Comparison of ENCODE assay signal across 8 cellular contexts in genomic region chr19:44753932-44754742, GRCh38. TPM values are rescaled to one million over a fixed set of nuclear protein-coding genes. Genes with fewer than 3 reads are reported as not detected.
DNase-seq lines count a peak whose midpoint lies in the region; ATAC-seq and TF ChIP-seq lines count a peak whose summit lies in the region.

No MANE protein-coding gene starts in this region.

- H3K4me3 Mint-ChIP-seq in activated T-cell treated with anti-CD3 and anti-CD28 coated beads, Interleukin-2, amount 50 U/mL, for 72 hours, result peak overlapping the region; percentile 98 to 99
- peak overlapping the region; percentile 77 to 85 (median 81) for H3K4me3 Mint-ChIP-seq in nephron

- DNase-seq in DMS 273 (lab: John Stamatoyannopoulos, UW; ENCODE audit: unreplicated experiment), result peak; percentile 88
- DNase-seq in HEK293T (ENCODE audit: extremely low spot score), result peak; percentile 65
- peak; percentile 80 for DNase-seq in OCI-LY7 (ENCODE audit: low spot score)
- DNase-seq in activated T-cell treated with anti-CD3 and anti-CD28 coated beads, Interleukin-2, amount 50 U/mL, for 72 hours, result peak; percentile 90 to 92
- peak; percentile 75 for DNase-seq in fibroblast of peridontal ligament (ENCODE audit: extremely low read depth)
- DNase-seq in NCI-H2171 (lab: John Stamatoyannopoulos, UW), result no peak

- peak overlapping the region; percentile 99 for H3K27ac Mint-ChIP-seq in activated T-cell treated with anti-CD3 and anti-CD28 coated beads, Interleukin-2, amount 50 U/mL, for 72 hours
- peak overlapping the region; percentile 83 to 89 (median 86) for H3K27ac Mint-ChIP-seq in nephron

- no peaks in the 10 kb centered on the region for H3K9me3 Mint-ChIP-seq in activated T-cell treated with anti-CD3 and anti-CD28 coated beads, Interleukin-2, amount 50 U/mL, for 72 hours
- no peaks in the 10 kb centered on the region for H3K9me3 Mint-ChIP-seq in nephron

- peaks cover 42% of the 10 kb centered on the region for H3K79me2 ChIP-seq in OCI-LY7 (ENCODE audit: insufficient read depth, low read depth, low read length)

- intact Hi-C loops in OCI-LY7 (cut with micrococcal nuclease; ENCODE audit: unreplicated experiment), result loop anchor here (5.0 to 10.0 kb wide), 2 partner anchors 251 to 323 kb away; partner anchors contain the start of genes GEMIN7, RELB and ZNF296

- H4K20me1 ChIP-seq in OCI-LY7 (ENCODE audit: insufficient read depth, low read length), result no peaks in the 10 kb centered on the region

- H3K36me3 ChIP-seq in OCI-LY7 (ENCODE audit: insufficient read depth, low read length) (peaks cover 74% of the 10 kb centered on the region), subcutaneous abdominal adipose tissue (ENCODE audit: control insufficient read depth in 5 of 5, insufficient read depth in 5 of 5, low read length in 5 of 5) (peaks cover 0 to 61% (median 44%) of the 10 kb centered on the region in 5 donors)

- peaks cover 58% of the 10 kb centered on the region for H3K4me1 ChIP-seq in OCI-LY7 (ENCODE audit: insufficient read depth, low read length, poor library complexity, severe bottlenecking)
- peaks cover 25 to 91% (median 85%) of the 10 kb centered on the region in 5 donors for H3K4me1 ChIP-seq in subcutaneous abdominal adipose tissue (ENCODE audit: control insufficient read depth in 5 of 5, insufficient read depth in 5 of 5, low read length in 5 of 5)

- H3K4me1 Mint-ChIP-seq in activated T-cell treated with anti-CD3 and anti-CD28 coated beads, Interleukin-2, amount 50 U/mL, for 72 hours (ENCODE audit: low read depth), result peaks cover 67% of the 10 kb centered on the region
- peaks cover 55% of the 10 kb centered on the region for H3K4me1 Mint-ChIP-seq in nephron

- no peak overlapping the region for H2AFZ ChIP-seq in OCI-LY7 (ENCODE audit: low read length)

- POLR2A ChIA-PET in HEK293T (lab: Yijun Ruan, JAX), result interaction anchor here (1.3 kb wide), 1 partner anchor 9 kb away, joined by 5 read pairs; no protein-coding TSS in a partner anchor
- POLR2A ChIA-PET in OCI-LY7 (lab: Charles Lee), result interaction anchor here (1.0 to 1.3 kb wide), 2 partner anchors 9 to 16 kb away, joined by 3 to 4 read pairs; no protein-coding TSS in a partner anchor

- H3K27me3 Mint-ChIP-seq in activated T-cell treated with anti-CD3 and anti-CD28 coated beads, Interleukin-2, amount 50 U/mL, for 72 hours (ENCODE audit: low read depth), result no peaks in the 10 kb centered on the region
- H3K27me3 Mint-ChIP-seq in nephron (ENCODE audit: low read depth), result peaks cover 25% of the 10 kb centered on the region

- peaks cover 42 to 54% of the 10 kb centered on the region in 2 donors for H3K36me3 Mint-ChIP-seq in activated T-cell treated with anti-CD3 and anti-CD28 coated beads, Interleukin-2, amount 50 U/mL, for 72 hours (ENCODE audit: insufficient read depth in 2 of 2)
- H3K36me3 Mint-ChIP-seq in nephron (ENCODE audit: low read depth), result peaks cover 5% of the 10 kb centered on the region

- H3K4me3 ChIP-seq in OCI-LY7 (ENCODE audit: low read depth, low read length, poor library complexity, severe bottlenecking) (peak overlapping the region; percentile 84), subcutaneous abdominal adipose tissue (ENCODE audit: low read depth in 1 of 5, low read length in 5 of 5) (peak overlapping the region; percentile 52 to 80 (median 69))

- H3K27ac ChIP-seq in OCI-LY7 (ENCODE audit: low read depth, low read length, poor library complexity, severe bottlenecking) (peak overlapping the region; percentile 95), subcutaneous abdominal adipose tissue (ENCODE audit: low read depth, low read length) (peak overlapping the region; percentile 87)

- TSS peak; percentile 36 for BruUV-seq in OCI-LY7 (replicated peaks; lab: Mats Ljungman, UMichigan)

- ATAC-seq in activated T-cell treated with anti-CD3 and anti-CD28 coated beads, Interleukin-2, amount 50 U/mL, for 72 hours (replicated peaks in 1 of 2), result peak; percentile 33 to 59

- no peaks in the 10 kb centered on the region for H3K27me3 ChIP-seq in subcutaneous abdominal adipose tissue (ENCODE audit: control insufficient read depth in 5 of 5, insufficient read depth in 4 of 5, low read length in 5 of 5)

- H3K4me2 ChIP-seq in OCI-LY7 (ENCODE audit: low read length), result peak overlapping the region; percentile 79

- H3K9me2 ChIP-seq in OCI-LY7 (ENCODE audit: insufficient read depth, low read length), result no peaks in the 10 kb centered on the region

- CTCF ChIA-PET in HEK293T (lab: Yijun Ruan, JAX) (no interaction called here), OCI-LY7 (lab: Charles Lee; ENCODE audit: unreplicated experiment) (no interaction called here)

- H3K9me3 ChIP-seq in OCI-LY7 (ENCODE audit: low read length) (no peaks in the 10 kb centered on the region), subcutaneous abdominal adipose tissue (ENCODE audit: control insufficient read depth in 5 of 5, low read length in 5 of 5) (no peaks in the 10 kb centered on the region)

- H3K9ac ChIP-seq in subcutaneous abdominal adipose tissue (ENCODE audit: low read length in 5 of 5), result peak overlapping the region in 4 of 5 donors; percentile 73 to 88 (median 82)

- TF ChIP-seq CTCF in OCI-LY7 (conservative IDR thresholded peaks at IDR 0.05; ENCODE audit: low read length) (no peak), nephron (IDR thresholded peaks at IDR 0.05; ENCODE audit: unreplicated experiment in 3 of 3) (no peak)

TF ChIP-seq in HEK293T, 16 proteins besides CTCF, POLR2A, EP300 and RAD21:
- TF ChIP-seq FOXM1 (IDR thresholded peaks at IDR 0.05; ENCODE audit: borderline replicate concordance), result no peak

RNA-seq across cellular contexts. Expression of gene BCL3, which starts 5.6 kb away (rescaled TPM):
- 5.8 and 10.2 TPM in 2 replicates for total RNA-seq in OCI-LY7 (2014; rRNA removed; shearing (Covaris generic))
- total RNA-seq in OCI-LY7 (2022), result 18.6 and 22.9 TPM in 2 replicates
- 100 to 1,000 TPM; 192 to 208 TPM for total RNA-seq in activated T-cell treated with anti-CD3 and anti-CD28 coated beads, Interleukin-2, amount 50 U/mL, for 72 hours

RNA-seq across cellular contexts. Expression of gene CBLC, which starts 23.6 kb away (rescaled TPM):
- total RNA-seq in OCI-LY7 (2014; rRNA removed; shearing (Covaris generic)), result not detected in 2 replicates
- not detected in 2 replicates for total RNA-seq in OCI-LY7 (2022)
- not detected for total RNA-seq in activated T-cell treated with anti-CD3 and anti-CD28 coated beads, Interleukin-2, amount 50 U/mL, for 72 hours

RNA-seq across cellular contexts. Expression of gene BCAM, which starts 54.8 kb away (rescaled TPM):
- not detected in 2 replicates for total RNA-seq in OCI-LY7 (2014; rRNA removed; shearing (Covaris generic))
- not detected in 2 replicates for total RNA-seq in OCI-LY7 (2022)
- under 1 TPM in 1 of 2 donors, not detected in 1; 0.21 TPM for total RNA-seq in activated T-cell treated with anti-CD3 and anti-CD28 coated beads, Interleukin-2, amount 50 U/mL, for 72 hours

RNA-seq across cellular contexts. Expression of gene CEACAM16, which starts 55.2 kb away (rescaled TPM):
- not detected in 2 replicates for total RNA-seq in OCI-LY7 (2014; rRNA removed; shearing (Covaris generic))
- not detected in 2 replicates for total RNA-seq in OCI-LY7 (2022)
- total RNA-seq in activated T-cell treated with anti-CD3 and anti-CD28 coated beads, Interleukin-2, amount 50 U/mL, for 72 hours, result not detected

Comparison
In these comparisons a context has a peak if more than half of its experiments do, and no peak if none do; other contexts are left out.
1. RNA of gene BCL3, which starts 5.6 kb away (total RNA-seq): 192 to 208 TPM in activated T-cell treated with anti-CD3 and anti-CD28 coated beads, Interleukin-2, amount 50 U/mL, for 72 hours; 5.8 to 22.9 TPM in OCI-LY7; every median in the first group is over 4 times any median in the second.